ENCODE assay signal across 3 cellular contexts in the genomic region with DNA sequence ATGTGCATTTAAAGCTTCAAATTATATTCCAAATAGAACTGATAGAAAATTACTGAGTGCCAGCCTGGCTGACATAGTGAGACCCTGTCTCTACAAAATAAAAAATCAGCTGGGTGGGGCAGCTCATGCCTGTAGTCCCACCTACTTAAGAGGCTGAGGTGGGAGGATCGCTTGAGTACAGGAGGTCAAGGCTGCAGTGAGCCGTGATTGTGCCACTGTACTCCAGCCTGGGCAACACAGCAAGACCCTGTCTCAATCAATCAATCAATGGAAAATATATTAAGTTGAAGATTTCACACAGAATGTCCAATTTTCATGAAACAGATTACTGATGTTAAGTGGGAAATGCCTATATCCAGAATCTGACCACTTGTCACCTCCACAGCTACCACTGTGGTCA.
A peak's percentile ranks its signal among the peaks of the same experiment; 100 is the strongest.
TF ChIP-seq lines count a peak whose summit lies in the region.

No MANE protein-coding gene starts in this region.

TF ChIP-seq in HEK293, 187 proteins besides CTCF, POLR2A, EP300 and RAD21:
- TF ChIP-seq ZNF121 (tag by site-specific recombination; IDR thresholded peaks at IDR 0.05) (peak; percentile 28; the same call in 1 of the 2 replicates), SALL2 (tag by site-specific recombination; IDR thresholded peaks at IDR 0.05; ENCODE audit: borderline replicate concordance) (no peak)

TF ChIP-seq in IMR-90, 13 proteins besides CTCF, POLR2A, EP300 and RAD21:
- TF ChIP-seq FOS (IDR thresholded peaks at IDR 0.05; ENCODE audit: low read depth, low read length) = no peak
- no peak for TF ChIP-seq MXI1 (IDR thresholded peaks at IDR 0.05; ENCODE audit: borderline replicate concordance, low read depth, low read length)

TF ChIP-seq in K562, 482 proteins besides CTCF, POLR2A, EP300 and RAD21:
- no peak for TF ChIP-seq ZNF354B (CRISPR knock-in tag; IDR thresholded peaks at IDR 0.05)
- no peak for TF ChIP-seq KDM2B (CRISPR knock-in tag; IDR thresholded peaks at IDR 0.05)
- no peak for TF ChIP-seq NFRKB (IDR thresholded peaks at IDR 0.05; ENCODE audit: low read depth)
- TF ChIP-seq ZZZ3 (IDR thresholded peaks at IDR 0.05) = no peak
- TF ChIP-seq HNRNPH1 (optimal IDR thresholded peaks at IDR 0.05; ENCODE audit: low read depth, low read length) = no peak
- no peak for TF ChIP-seq POLR2H (tag; IDR thresholded peaks at IDR 0.05; ENCODE audit: low read depth)
- TF ChIP-seq, protein P1, sequence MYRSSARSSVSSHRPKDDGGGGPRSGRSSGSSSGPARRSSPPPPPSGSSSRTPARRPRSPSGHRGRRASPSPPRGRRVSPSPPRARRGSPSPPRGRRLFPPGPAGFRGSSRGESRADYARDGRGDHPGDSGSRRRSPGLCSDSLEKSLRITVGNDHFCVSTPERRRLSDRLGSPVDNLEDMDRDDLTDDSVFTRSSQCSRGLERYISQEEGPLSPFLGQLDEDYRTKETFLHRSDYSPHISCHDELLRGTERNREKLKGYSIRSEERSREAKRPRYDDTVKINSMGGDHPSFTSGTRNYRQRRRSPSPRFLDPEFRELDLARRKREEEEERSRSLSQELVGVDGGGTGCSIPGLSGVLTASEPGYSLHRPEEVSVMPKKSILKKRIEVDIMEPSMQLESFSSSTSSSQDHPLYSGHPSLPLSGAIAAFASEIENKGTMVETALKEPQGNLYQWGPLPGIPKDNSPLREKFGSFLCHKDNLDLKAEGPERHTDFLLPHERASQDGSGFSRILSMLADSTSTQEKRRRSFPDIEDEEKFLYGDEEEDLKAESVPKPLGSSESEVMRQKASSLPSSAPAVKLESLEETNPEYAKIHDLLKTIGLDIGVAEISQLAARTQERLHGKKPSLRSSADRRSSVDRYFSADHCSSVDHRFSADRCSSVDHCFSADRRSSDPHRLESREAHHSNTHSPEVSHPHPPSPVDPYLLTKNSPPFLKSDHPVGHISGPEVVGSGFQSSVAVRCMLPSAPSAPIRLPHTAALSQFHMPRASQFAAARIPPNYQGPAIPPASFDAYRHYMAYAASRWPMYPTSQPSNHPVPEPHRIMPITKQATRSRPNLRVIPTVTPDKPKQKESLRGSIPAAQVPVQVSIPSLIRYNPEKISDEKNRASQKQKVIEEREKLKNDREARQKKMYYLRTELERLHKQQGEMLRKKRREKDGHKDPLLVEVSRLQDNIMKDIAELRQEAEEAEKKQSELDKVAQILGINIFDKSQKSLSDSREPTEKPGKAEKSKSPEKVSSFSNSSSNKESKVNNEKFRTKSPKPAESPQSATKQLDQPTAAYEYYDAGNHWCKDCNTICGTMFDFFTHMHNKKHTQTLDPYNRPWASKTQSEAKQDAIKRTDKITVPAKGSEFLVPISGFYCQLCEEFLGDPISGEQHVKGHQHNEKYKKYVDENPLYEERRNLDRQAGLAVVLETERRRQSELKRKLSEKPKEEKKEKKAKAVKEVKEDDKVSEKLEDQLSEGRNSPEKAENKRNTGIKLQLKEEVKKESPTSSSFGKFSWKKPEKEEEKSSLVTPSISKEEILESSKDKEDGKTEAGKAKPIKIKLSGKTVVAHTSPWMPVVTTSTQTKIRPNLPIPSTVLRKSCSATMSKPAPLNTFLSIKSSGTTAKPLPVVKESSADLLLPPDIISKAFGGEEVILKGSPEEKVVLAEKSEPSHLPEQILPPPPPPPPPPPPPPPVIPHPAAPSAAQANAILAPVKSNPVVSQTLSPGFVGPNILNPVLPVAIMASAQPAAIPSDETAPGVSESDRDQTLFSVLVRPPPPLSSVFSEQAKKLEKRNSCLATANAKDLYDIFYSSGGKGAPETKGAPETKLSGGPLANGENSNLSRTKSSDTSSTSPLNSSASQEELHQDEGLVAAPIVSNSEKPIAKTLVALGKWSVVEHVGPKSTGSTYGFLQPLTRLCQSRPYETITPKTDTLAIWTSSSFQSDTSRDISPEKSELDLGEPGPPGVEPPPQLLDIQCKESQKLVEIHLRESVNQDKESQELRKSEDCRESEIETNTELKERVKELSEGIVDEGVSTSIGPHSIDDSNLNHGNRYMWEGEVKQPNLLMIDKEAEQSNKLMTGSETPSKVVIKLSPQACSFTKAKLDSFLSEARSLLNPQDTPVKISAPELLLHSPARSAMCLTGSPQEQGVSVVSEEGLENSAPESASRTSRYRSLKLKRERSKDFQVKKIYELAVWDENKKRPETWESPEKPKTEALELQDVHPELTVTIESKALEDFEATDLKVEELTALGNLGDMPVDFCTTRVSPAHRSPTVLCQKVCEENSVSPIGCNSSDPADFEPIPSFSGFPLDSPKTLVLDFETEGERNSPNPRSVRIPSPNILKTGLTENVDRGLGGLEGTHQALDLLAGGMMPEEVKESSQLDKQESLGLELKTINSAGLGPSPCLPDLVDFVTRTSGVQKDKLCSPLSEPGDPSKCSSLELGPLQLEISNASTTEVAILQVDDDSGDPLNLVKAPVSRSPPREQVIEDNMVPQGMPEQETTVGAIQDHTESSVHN (IDR thresholded peaks at IDR 0.05; ENCODE audit: borderline replicate concordance in 1 of 2, low read depth in 1 of 2) = no peak
- peak; percentile 78 for TF ChIP-seq ZNF121 (CRISPR knock-in tag; conservative IDR thresholded peaks at IDR 0.05)
- no peak for TF ChIP-seq SIRT6 (IDR thresholded peaks at IDR 0.05; ENCODE audit: low read depth, low read length)
- peak; percentile 54 for TF ChIP-seq RBM25 (IDR thresholded peaks at IDR 0.05; ENCODE audit: low read depth, low read length, severe bottlenecking)
